In genomic region chr1:70675737-70676156, GRCh38 we compare ENCODE assay signal across 10 cellular contexts.
A peak's percentile ranks its signal among the peaks of the same experiment; 100 is the strongest.
DNase-seq lines count a peak whose midpoint lies in the region; ATAC-seq and TF ChIP-seq lines count a peak whose summit lies in the region.
"Had no signal": no experiment of that assay in that cellular context is flagged by ENCODE, and none has a peak within 500 bp of the region (broad histone marks: within the 10 kb centered on the region; RNA-seq: fewer than 3 reads in every experiment).

No MANE protein-coding gene starts in this region.

- peak; percentile 45 for DNase-seq in NCI-H69 (lab: John Stamatoyannopoulos, UW)
- no peak for DNase-seq in mesothelial cell of epicardium (ENCODE audit: low spot score in 2 of 2, unreplicated experiment in 2 of 2)
- DNase-seq in RKO (ENCODE audit: low spot score): no peak
- no peak for DNase-seq in activated T-cell treated with anti-CD3 and anti-CD28 coated beads, Interleukin-2, amount 50 U/mL, for 48 hours
- DNase-seq: NCI-H1092 treated with DMSO at 0.1 percent for 48 hours, posterior cingulate gyrus had no signal

- H3K36me3 Mint-ChIP-seq in nephron (ENCODE audit: low read depth): no peaks in the 10 kb centered on the region
- H3K36me3 Mint-ChIP-seq in mesothelial cell of epicardium: no peaks in the 10 kb centered on the region

- H3K4me1 Mint-ChIP-seq in nephron (peaks cover 39% of the 10 kb centered on the region), mesothelial cell of epicardium (peaks cover 6% of the 10 kb centered on the region)

- peaks cover 5% of the 10 kb centered on the region for H3K27me3 Mint-ChIP-seq in nephron (ENCODE audit: low read depth)
- H3K27me3 Mint-ChIP-seq in mesothelial cell of epicardium (ENCODE audit: low read depth): peaks cover 1% of the 10 kb centered on the region

- TF ChIP-seq CTCF in nephron (IDR thresholded peaks at IDR 0.05; ENCODE audit: unreplicated experiment in 3 of 3) (no peak), mesothelial cell of epicardium (IDR thresholded peaks at IDR 0.05; ENCODE audit: unreplicated experiment) (no peak)

- H3K9me3 Mint-ChIP-seq in nephron (no peaks in the 10 kb centered on the region), mesothelial cell of epicardium (no peaks in the 10 kb centered on the region)
- H3K9me3 Mint-ChIP-seq: T-helper 1 cell treated with Interleukin-12 subunit alpha and Interleukin-12 subunit beta and Interleukin-4 antibody, amounts not matched to agents 30 μg/mL and 1 μg/mL, for 36 hours had no signal

- H3K4me3 Mint-ChIP-seq in nephron (no peak overlapping the region), mesothelial cell of epicardium (no peak overlapping the region)
- H3K4me3 Mint-ChIP-seq: T-helper 1 cell treated with Interleukin-12 subunit alpha and Interleukin-12 subunit beta and Interleukin-4 antibody, amounts not matched to agents 30 μg/mL and 1 μg/mL, for 36 hours had no signal

- ATAC-seq in GM19438 (IDR thresholded peaks at IDR 0.05; ENCODE audit: low read depth, unreplicated experiment) (peak; percentile 89), HG02884 (IDR thresholded peaks at IDR 0.05; ENCODE audit: unreplicated experiment) (peak; percentile 86)

- peak overlapping the region; percentile 81 to 85 (median 84) for H3K27ac Mint-ChIP-seq in nephron
- H3K27ac Mint-ChIP-seq in mesothelial cell of epicardium: no peak overlapping the region
- H3K27ac Mint-ChIP-seq: T-helper 1 cell treated with Interleukin-12 subunit alpha and Interleukin-12 subunit beta and Interleukin-4 antibody, amounts not matched to agents 30 μg/mL and 1 μg/mL, for 36 hours had no signal
